ENCODE assay signal across 17 cellular contexts in the genomic region with DNA sequence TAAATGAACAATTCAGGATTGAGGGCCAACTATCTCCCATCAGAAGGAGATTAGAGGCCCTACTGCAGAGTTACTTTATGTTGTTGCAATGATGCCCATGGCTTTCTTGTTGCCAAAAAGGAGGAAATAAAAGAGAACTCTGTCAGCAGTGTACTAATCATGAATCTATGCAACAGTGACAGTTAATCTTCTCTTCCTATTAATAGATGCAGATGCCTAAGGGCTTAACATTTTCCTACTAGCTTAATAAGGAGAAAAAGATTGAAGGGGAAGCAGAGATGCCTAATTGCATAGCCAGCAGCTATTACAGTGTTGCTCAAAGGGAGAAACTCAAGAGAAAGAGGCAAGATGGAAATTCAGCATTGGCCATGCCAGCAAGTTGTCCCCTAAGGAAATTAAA.
DNase-seq lines count a peak whose midpoint lies in the region; ATAC-seq, FAIRE-seq and TF ChIP-seq lines count a peak whose summit lies in the region.
"Had no signal": no experiment of that assay in that cellular context is flagged by ENCODE, and none has a peak within 500 bp of the region (broad histone marks: within the 10 kb centered on the region; RNA-seq: fewer than 3 reads in every experiment).

No MANE protein-coding gene starts in this region.

- intact Hi-C loops in left cardiac atrium (cut with DNase I) (no loop called here), Right ventricle myocardium inferior (cut with DNase I) (no loop called here)

- no peak for TF ChIP-seq RAD21 in H1 (IDR thresholded peaks at IDR 0.05 in 1 of 2, conservative IDR thresholded peaks at IDR 0.05 in 1 of 2; ENCODE audit: low read depth in 2 of 2, low read length in 2 of 2)

- no peaks in the 10 kb centered on the region for H3K27me3 ChIP-seq in H1 (replicated peaks in 1 of 4; ENCODE audit: control insufficient read depth in 3 of 4, extremely low read depth in 1 of 4, insufficient read depth in 3 of 4, low read length in 3 of 4)
- H3K27me3 ChIP-seq: BLaER1 treated with 17β-estradiol and CSF1 and Interleukin-3, amounts not matched to agents 10 nM and 100 nM had no signal

- H3K4me2 ChIP-seq in H1 (ENCODE audit: insufficient read depth in 1 of 2, low read depth in 2 of 2, low read length in 2 of 2) = no peak overlapping the region
- H3K4me2 ChIP-seq: BLaER1 treated with 17β-estradiol and CSF1 and Interleukin-3, amounts not matched to agents 10 nM and 100 nM had no signal

- H3K36me3 ChIP-seq in H1 (ENCODE audit: control insufficient read depth in 2 of 4, insufficient read depth in 4 of 4, low read length in 3 of 4) = no peaks in the 10 kb centered on the region
- H3K36me3 ChIP-seq: BLaER1 treated with 17β-estradiol and CSF1 and Interleukin-3, amounts not matched to agents 10 nM and 100 nM had no signal

- CTCF ChIA-PET in H1 (lab: Charles Lee; ENCODE audit: partially characterized antibody) = interaction anchor here (0.6 to 2.5 kb wide), 3 partner anchors 12 to 187 kb away, joined by 3 to 7 read pairs (median 3); no protein-coding TSS in a partner anchor

- H2BK12ac ChIP-seq in H1 (ENCODE audit: low read depth, low read length) = no peak overlapping the region

- H3K79me2 ChIP-seq in H1 (ENCODE audit: control insufficient read depth in 1 of 2, insufficient read depth in 2 of 2, low read length in 2 of 2) = no peaks in the 10 kb centered on the region

- H2AFZ ChIP-seq in H1 (ENCODE audit: low read length) = no peak overlapping the region

- H3K23me2 ChIP-seq in H1 (ENCODE audit: low read depth, low read length) = no peaks in the 10 kb centered on the region

- H3K4me1 ChIP-seq in H1 (replicated peaks in 1 of 4; ENCODE audit: control insufficient read depth in 3 of 4, insufficient read depth in 4 of 4, low read length in 3 of 4) = peaks cover 1 to 28% (median 14%) of the 10 kb centered on the region in 4 experiments; a peak in 6 of 7 replicates
- H3K4me1 ChIP-seq: BLaER1 treated with 17β-estradiol and CSF1 and Interleukin-3, amounts not matched to agents 10 nM and 100 nM had no signal

- no peak overlapping the region for H3K14ac ChIP-seq in H1 (ENCODE audit: insufficient read length)

- FAIRE-seq in H1 (lab: Jason Lieb, UNC) = no peak
- FAIRE-seq: GM12892, H54 had no signal

- no peaks in the 10 kb centered on the region for H4K20me1 ChIP-seq in H1 (replicated peaks in 1 of 2; ENCODE audit: control insufficient read depth in 1 of 2, insufficient read depth in 2 of 2, low read length in 2 of 2)
- H4K20me1 ChIP-seq: BLaER1 treated with 17β-estradiol and CSF1 and Interleukin-3, amounts not matched to agents 10 nM and 100 nM had no signal

- no peak for TF ChIP-seq EP300 in H1 (IDR thresholded peaks at IDR 0.05; ENCODE audit: borderline replicate concordance in 1 of 2, low read depth in 2 of 2, low read length in 2 of 2)

- H3K56ac ChIP-seq in H1 (replicated peaks; ENCODE audit: insufficient read length, low read depth, low read length) = no peak overlapping the region

- no peak overlapping the region for H3K4me3 ChIP-seq in H1 (ENCODE audit: extremely low read depth in 1 of 4, insufficient read depth in 2 of 4, low read depth in 3 of 4, low read length in 4 of 4)
- H3K4me3 ChIP-seq in retinal pigment epithelial cell (ENCODE audit: low read length) = no peak overlapping the region
- H3K4me3 ChIP-seq: BLaER1 treated with 17β-estradiol and CSF1 and Interleukin-3, amounts not matched to agents 10 nM and 100 nM had no signal

- peak overlapping the region; percentile 12 for H4K91ac ChIP-seq in H1 (replicated peaks; ENCODE audit: insufficient read length, low read length)

- no peaks in the 10 kb centered on the region for H3K9me3 ChIP-seq in H1 (ENCODE audit: insufficient read depth in 2 of 2, low read depth in 1 of 2, low read length in 1 of 2)
- H3K9me3 ChIP-seq: BLaER1 treated with 17β-estradiol and CSF1 and Interleukin-3, amounts not matched to agents 10 nM and 100 nM had no signal

- H2BK20ac ChIP-seq in H1 (ENCODE audit: low read length) = peak overlapping the region; percentile 44; the same call in 1 of the 2 replicates

- no peak overlapping the region for H3K18ac ChIP-seq in H1 (ENCODE audit: extremely low read depth, low read length)

- TF ChIP-seq POLR2A in H1 (IDR thresholded peaks at IDR 0.05; ENCODE audit: control extremely low read depth in 1 of 2, low read depth in 2 of 2, low read length in 2 of 2) = no peak

- DNase-seq in left cardiac atrium (no peak), Right ventricle myocardium inferior (ENCODE audit: missing footprints) (no peak), NCI-H82 treated with DMSO at 0.1 percent for 48 hours (lab: John Stamatoyannopoulos, UW; ENCODE audit: unreplicated experiment) (peak; percentile 11), H1 (ENCODE audit: low read depth in 1 of 2, low spot score in 2 of 2) (no peak), retinal pigment epithelial cell (ENCODE audit: low read depth) (peak; percentile 62), NCI-H1930 (lab: John Stamatoyannopoulos, UW) (no peak), CD1c-positive myeloid dendritic cell (ENCODE audit: extremely low spot score) (no peak), NCI-H510A (lab: John Stamatoyannopoulos, UW) (no peak)
- DNase-seq: ACHN; CD4-positive, alpha-beta T cell; DND-41; GDM1 had no signal

- 0 out of 2 replicates have a peak overlapping the region, but pooled peaks have one; percentile 19 for H3K27ac ChIP-seq in H1 (ENCODE audit: low read depth, low read length)
- H3K27ac ChIP-seq: 22Rv1; BLaER1 treated with 17β-estradiol and CSF1 and Interleukin-3, amounts not matched to agents 10 nM and 100 nM; HL-60 had no signal

- no peak overlapping the region for H4K8ac ChIP-seq in H1 (ENCODE audit: extremely low read depth, insufficient read depth, low read length)

- H2BK15ac ChIP-seq in H1 (ENCODE audit: low read length) = no peak overlapping the region

- peak overlapping the region; percentile 54; the same call in 1 of the 2 replicates for H2BK5ac ChIP-seq in H1 (ENCODE audit: low read depth, low read length)

- no peak for TF ChIP-seq CTCF in H1 (IDR thresholded peaks at IDR 0.05; ENCODE audit: control extremely low read depth in 1 of 3, insufficient read depth in 1 of 3, low read depth in 1 of 3, low read length in 3 of 3)
- TF ChIP-seq CTCF in retinal pigment epithelial cell (conservative IDR thresholded peaks at IDR 0.05; ENCODE audit: low read depth, low read length) = no peak

- no peak overlapping the region for H3K4ac ChIP-seq in H1 (replicated peaks; ENCODE audit: insufficient read length, low read depth, low read length)

- H4K5ac ChIP-seq in H1 (ENCODE audit: insufficient read length, low read depth, low read length) = peak overlapping the region; percentile 74

- H3K9ac ChIP-seq in H1 (replicated peaks in 1 of 4; ENCODE audit: extremely low read depth in 1 of 4, low read depth in 3 of 4, low read length in 3 of 4) = no peak overlapping the region
- H3K9ac ChIP-seq: BLaER1 treated with 17β-estradiol and CSF1 and Interleukin-3, amounts not matched to agents 10 nM and 100 nM had no signal

- ATAC-seq in left cardiac atrium (peak; percentile 74 to 86), Right ventricle myocardium inferior (no peak)

- POLR2A ChIA-PET in H1 (lab: Charles Lee; ENCODE audit: partially characterized antibody) = no interaction called here

- no peak overlapping the region for H2AK5ac ChIP-seq in H1 (ENCODE audit: low read depth, low read length)

- peak overlapping the region; percentile 51 for H2BK120ac ChIP-seq in H1 (replicated peaks; ENCODE audit: low read depth, low read length)

- H3K23ac ChIP-seq in H1 (ENCODE audit: insufficient read length) = no peak overlapping the region

- H3K79me1 ChIP-seq in H1 (ENCODE audit: low read depth, low read length) = no peaks in the 10 kb centered on the region

TF ChIP-seq in H1, 55 proteins besides CTCF, POLR2A, EP300 and RAD21:
- TF ChIP-seq NANOG (IDR thresholded peaks at IDR 0.05; ENCODE audit: insufficient read depth, low read depth, low read length, poor library complexity, severe bottlenecking) = no peak
- TF ChIP-seq, protein P1, sequence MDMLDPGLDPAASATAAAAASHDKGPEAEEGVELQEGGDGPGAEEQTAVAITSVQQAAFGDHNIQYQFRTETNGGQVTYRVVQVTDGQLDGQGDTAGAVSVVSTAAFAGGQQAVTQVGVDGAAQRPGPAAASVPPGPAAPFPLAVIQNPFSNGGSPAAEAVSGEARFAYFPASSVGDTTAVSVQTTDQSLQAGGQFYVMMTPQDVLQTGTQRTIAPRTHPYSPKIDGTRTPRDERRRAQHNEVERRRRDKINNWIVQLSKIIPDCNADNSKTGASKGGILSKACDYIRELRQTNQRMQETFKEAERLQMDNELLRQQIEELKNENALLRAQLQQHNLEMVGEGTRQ (IDR thresholded peaks at IDR 0.05; ENCODE audit: low read length) = no peak
- TF ChIP-seq TAF1 (IDR thresholded peaks at IDR 0.05; ENCODE audit: low read depth, low read length) = no peak
TF ChIP-seq in H1: peak in this region for 0.

Comparison
In these comparisons a context has a peak if more than half of its experiments do, and no peak if none do; other contexts are left out.
1. DNase-seq: peak in NCI-H82 treated with DMSO at 0.1 percent for 48 hours (single experiment) and retinal pigment epithelial cell (single experiment); none in left cardiac atrium (single experiment), Right ventricle myocardium inferior (single experiment), H1 (0 of 2), NCI-H1930 (0 of 2), CD1c-positive myeloid dendritic cell (single experiment) and NCI-H510A (single experiment).